23 cellular contexts compared by ENCODE assay signal in genomic region chr9:90907790-90908189, GRCh38.
DNase-seq lines count a peak whose midpoint lies in the region; ATAC-seq, FAIRE-seq and TF ChIP-seq lines count a peak whose summit lies in the region.
"Had no signal": no experiment of that assay in that cellular context is flagged by ENCODE, and none has a peak within 500 bp of the region (broad histone marks: within the 10 kb centered on the region; RNA-seq: fewer than 3 reads in every experiment).

No MANE protein-coding gene starts in this region.

- no peak overlapping the region for H3K4me3 Mint-ChIP-seq in endodermal cell
- H3K4me3 Mint-ChIP-seq: CD14-positive monocyte; CD4-positive, alpha-beta T cell; CD8-positive, alpha-beta memory T cell had no signal

- H3K27me3 Mint-ChIP-seq in endodermal cell (ENCODE audit: insufficient read depth), result peaks cover 4% of the 10 kb centered on the region
- H3K27me3 Mint-ChIP-seq: CD4-positive, alpha-beta T cell had no signal

- H3K36me3 ChIP-seq in HepG2 (replicated peaks in 1 of 2; ENCODE audit: control insufficient read depth in 1 of 2, insufficient read depth in 2 of 2, low read length in 2 of 2), result no peaks in the 10 kb centered on the region
- no peaks in the 10 kb centered on the region for H3K36me3 ChIP-seq in right lobe of liver
- H3K36me3 ChIP-seq in endodermal cell (ENCODE audit: control insufficient read depth, insufficient read depth, low read length), result no peaks in the 10 kb centered on the region
- H3K36me3 ChIP-seq: BE2C; BLaER1 treated with 17β-estradiol and CSF1 and Interleukin-3, amounts not matched to agents 10 nM and 100 nM had no signal

- peaks cover 12% of the 10 kb centered on the region for H3K9me3 Mint-ChIP-seq in endodermal cell
- H3K9me3 Mint-ChIP-seq: CD4-positive, alpha-beta T cell had no signal

- peaks cover 0 to 45% of the 10 kb centered on the region in 2 experiments; a peak in 4 of 5 replicates for H3K27me3 ChIP-seq in HepG2 (ENCODE audit: control insufficient read depth in 1 of 2, insufficient read depth in 2 of 2, low read length in 2 of 2)
- H3K27me3 ChIP-seq in right lobe of liver, result no peaks in the 10 kb centered on the region
- H3K27me3 ChIP-seq in endodermal cell (ENCODE audit: control insufficient read depth, insufficient read depth, low read length, poor library complexity, severe bottlenecking), result no peaks in the 10 kb centered on the region
- H3K27me3 ChIP-seq: BE2C; BLaER1 treated with 17β-estradiol and CSF1 and Interleukin-3, amounts not matched to agents 10 nM and 100 nM had no signal

- no peak overlapping the region for H3K9ac ChIP-seq in HepG2 (ENCODE audit: insufficient read depth, low read depth, low read length)
- no peak overlapping the region for H3K9ac ChIP-seq in endodermal cell (ENCODE audit: extremely low read depth, low read length, poor library complexity, severe bottlenecking)
- H3K9ac ChIP-seq: BLaER1 treated with 17β-estradiol and CSF1 and Interleukin-3, amounts not matched to agents 10 nM and 100 nM; GM23248 had no signal

- no peak overlapping the region for H3K27ac Mint-ChIP-seq in endodermal cell
- H3K27ac Mint-ChIP-seq: CD4-positive, alpha-beta T cell had no signal

- no peak overlapping the region for H3K27ac ChIP-seq in HepG2 (ENCODE audit: extremely low read length, insufficient read depth, low read length)
- H3K27ac ChIP-seq in right lobe of liver, result no peak overlapping the region
- H3K27ac ChIP-seq in endodermal cell (ENCODE audit: low read depth, low read length), result no peak overlapping the region
- H3K27ac ChIP-seq: 22Rv1; BLaER1 treated with 17β-estradiol and CSF1 and Interleukin-3, amounts not matched to agents 10 nM and 100 nM; GM23248 had no signal

- H3K4me2 ChIP-seq in HepG2 (ENCODE audit: low read depth, low read length), result no peak overlapping the region
- H3K4me2 ChIP-seq: BLaER1 treated with 17β-estradiol and CSF1 and Interleukin-3, amounts not matched to agents 10 nM and 100 nM had no signal

- no peak overlapping the region for H3K4me3 ChIP-seq in HepG2 (replicated peaks in 1 of 3; ENCODE audit: insufficient read depth in 1 of 3, low read depth in 2 of 3, low read length in 3 of 3)
- H3K4me3 ChIP-seq in right lobe of liver, result no peak overlapping the region
- H3K4me3 ChIP-seq in endodermal cell (ENCODE audit: low read length), result no peak overlapping the region
- H3K4me3 ChIP-seq: BLaER1 treated with 17β-estradiol and CSF1 and Interleukin-3, amounts not matched to agents 10 nM and 100 nM; GM12878; GM23248 had no signal

- H3K4me1 ChIP-seq in HepG2 (ENCODE audit: insufficient read depth, low read length) (no peaks in the 10 kb centered on the region), right lobe of liver (no peaks in the 10 kb centered on the region), endodermal cell (ENCODE audit: control insufficient read depth, insufficient read depth, low read length) (no peaks in the 10 kb centered on the region)
- H3K4me1 ChIP-seq: BE2C had no signal

- TF ChIP-seq EP300 in HepG2 (IDR thresholded peaks at IDR 0.05; ENCODE audit: low read depth in 2 of 2, low read length in 2 of 2), result no peak
- TF ChIP-seq EP300 in HepG2 (CRISPR knock-in tag; IDR thresholded peaks at IDR 0.05; ENCODE audit: borderline replicate concordance), result no peak

- H3K36me3 Mint-ChIP-seq in endodermal cell (ENCODE audit: low read depth), result no peaks in the 10 kb centered on the region

- TF ChIP-seq CTCF in HepG2 (CRISPR knock-in tag; IDR thresholded peaks at IDR 0.05) (no peak), right lobe of liver (IDR thresholded peaks at IDR 0.05) (no peak), endodermal cell (conservative IDR thresholded peaks at IDR 0.05) (no peak)

- CTCF ChIA-PET in HepG2 (lab: Yijun Ruan, JAX; ENCODE audit: low intra/inter-chr PET ratio, low total read pairs), result no interaction called here

- no peak for TF ChIP-seq RAD21 in HepG2 (CRISPR knock-in tag; IDR thresholded peaks at IDR 0.05)

- no TSS peak for BruUV-seq in HepG2 (replicated peaks; lab: Mats Ljungman, UMichigan)

- POLR2A ChIA-PET in HepG2 (lab: Yijun Ruan, JAX), result no interaction called here

- H3K9me3 ChIP-seq in HepG2 (ENCODE audit: low read length) (no peaks in the 10 kb centered on the region), right lobe of liver (no peaks in the 10 kb centered on the region), endodermal cell (ENCODE audit: control insufficient read depth, low read length) (no peaks in the 10 kb centered on the region)

- no peaks in the 10 kb centered on the region for H4K20me1 ChIP-seq in HepG2 (ENCODE audit: insufficient read depth, low read length)
- H4K20me1 ChIP-seq: BLaER1 treated with 17β-estradiol and CSF1 and Interleukin-3, amounts not matched to agents 10 nM and 100 nM had no signal

- DNase-seq in HepG2 (ENCODE audit: low spot score) (no peak), right lobe of liver (no peak), endodermal cell (peak; percentile 17), ureter (ENCODE audit: low spot score) (peak; percentile 24), NCI-H1105 treated with DMSO at 0.1 percent for 48 hours (lab: John Stamatoyannopoulos, UW) (no peak)
- DNase-seq: BE2C; CD4-positive, alpha-beta T cell; CD8-positive, alpha-beta memory T cell; DMS 273 treated with DMSO at 0.1 percent for 48 hours; DMS79; EL; GDM1; GM23248; H7; HCEC 1CT had no signal

- no peaks in the 10 kb centered on the region for H3K79me2 ChIP-seq in HepG2 (ENCODE audit: insufficient read depth, low read length)

- 37% methylated on average over 4 of the region's 4 CpGs for WGBS in HepG2 (ENCODE audit: low lambda C conversion rate)
- 67% methylated on average over 3 of the region's 4 CpGs for WGBS in right lobe of liver (ENCODE audit: insufficient coverage, low coverage, low lambda C conversion rate, missing lambda C conversion rate)
- 88 to 90% methylated on average over 2 to 4 of the region's 4 CpGs for WGBS in endodermal cell (ENCODE audit: insufficient coverage in 1 of 2, insufficient read length in 1 of 2), 2 experiments

- TF ChIP-seq POLR2A in HepG2 (IDR thresholded peaks at IDR 0.05; ENCODE audit: insufficient read depth in 1 of 2, low read depth in 2 of 2, low read length in 2 of 2) (no peak), right lobe of liver (IDR thresholded peaks at IDR 0.05) (no peak)

- no peak for FAIRE-seq in HepG2 (lab: Jason Lieb, UNC)
- FAIRE-seq: A204.1, D721Med, GM12878 had no signal

- intact Hi-C loops in HepG2 (cut with micrococcal nuclease; ENCODE audit: unreplicated experiment) (no loop called here), right lobe of liver (cut with DNase I) (no loop called here)

- no peak for ATAC-seq in HepG2
- ATAC-seq in right lobe of liver, result no peak
- ATAC-seq in GM18907 (IDR thresholded peaks at IDR 0.05; ENCODE audit: unreplicated experiment), result no peak
- ATAC-seq in GM21515 (IDR thresholded peaks at IDR 0.05; ENCODE audit: unreplicated experiment), result no peak
- ATAC-seq: GM12878 had no signal

- H3K4me1 Mint-ChIP-seq in endodermal cell, result peaks cover 4% of the 10 kb centered on the region
- H3K4me1 Mint-ChIP-seq: CD8-positive, alpha-beta memory T cell had no signal

- in situ Hi-C loops in HepG2 (cut with HindIII; ENCODE audit: extremely low pct_ligation_motif_present, low pct_unique_long_range_greater_than_20kb), result no loop called here

- no peak overlapping the region for H2AFZ ChIP-seq in HepG2 (ENCODE audit: low read length)
- H2AFZ ChIP-seq: GM23248 had no signal

TF ChIP-seq in HepG2, 621 proteins besides CTCF, POLR2A, EP300 and RAD21:
- TF ChIP-seq FOXA1 (IDR thresholded peaks at IDR 0.05) (0 out of 2 replicates have a peak, but pooled peaks have one; percentile 20), FOXA1 (CRISPR knock-in tag; IDR thresholded peaks at IDR 0.05) (no peak), ZNF761 (CRISPR knock-in tag; conservative IDR thresholded peaks at IDR 0.05) (no peak), GTF3A (CRISPR knock-in tag; conservative IDR thresholded peaks at IDR 0.05) (no peak), HNRNPLL (IDR thresholded peaks at IDR 0.05; ENCODE audit: low read depth, low read length, poor library complexity, severe bottlenecking) (no peak)
- TF ChIP-seq, protein P1, sequence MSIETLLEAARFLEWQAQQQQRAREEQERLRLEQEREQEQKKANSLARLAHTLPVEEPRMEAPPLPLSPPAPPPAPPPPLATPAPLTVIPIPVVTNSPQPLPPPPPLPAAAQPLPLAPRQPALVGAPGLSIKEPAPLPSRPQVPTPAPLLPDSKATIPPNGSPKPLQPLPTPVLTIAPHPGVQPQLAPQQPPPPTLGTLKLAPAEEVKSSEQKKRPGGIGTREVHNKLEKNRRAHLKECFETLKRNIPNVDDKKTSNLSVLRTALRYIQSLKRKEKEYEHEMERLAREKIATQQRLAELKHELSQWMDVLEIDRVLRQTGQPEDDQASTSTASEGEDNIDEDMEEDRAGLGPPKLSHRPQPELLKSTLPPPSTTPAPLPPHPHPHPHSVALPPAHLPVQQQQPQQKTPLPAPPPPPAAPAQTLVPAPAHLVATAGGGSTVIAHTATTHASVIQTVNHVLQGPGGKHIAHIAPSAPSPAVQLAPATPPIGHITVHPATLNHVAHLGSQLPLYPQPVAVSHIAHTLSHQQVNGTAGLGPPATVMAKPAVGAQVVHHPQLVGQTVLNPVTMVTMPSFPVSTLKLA (IDR thresholded peaks at IDR 0.05), result peak; percentile 97
TF ChIP-seq in HepG2: peak in this region for 2.

Comparison
In these comparisons a context has a peak if more than half of its experiments do, and no peak if none do; other contexts are left out.
1. DNase-seq: peak in endodermal cell (single experiment) and ureter (single experiment); none in HepG2 (single experiment), right lobe of liver (0 of 3) and NCI-H1105 treated with DMSO at 0.1 percent for 48 hours (single experiment).